Comparison of ENCODE assay signal across 17 cellular contexts in the genomic region with DNA sequence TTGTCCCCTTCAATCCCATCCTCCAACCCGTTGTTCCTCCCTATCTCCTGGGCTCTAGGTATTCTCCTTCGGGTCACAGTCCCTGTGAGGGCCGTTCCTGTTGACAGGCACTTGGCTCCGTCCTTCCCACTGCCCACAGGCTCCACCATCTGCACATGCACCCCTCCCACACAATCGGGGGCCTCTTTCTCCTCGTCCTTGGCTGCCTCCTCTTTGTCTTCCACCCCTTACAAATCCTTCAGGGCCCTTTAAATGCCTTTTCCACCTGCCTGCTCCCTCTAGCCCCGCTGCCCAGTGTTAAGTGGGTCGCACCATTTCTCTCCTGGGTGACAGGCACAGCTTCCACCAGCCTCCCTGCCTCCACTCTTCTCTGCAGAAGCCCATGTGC. TPM values are rescaled to one million over a fixed set of nuclear protein-coding genes. Genes with fewer than 3 reads are reported as not detected.
DNase-seq lines count a peak whose midpoint lies in the region; ATAC-seq and TF ChIP-seq lines count a peak whose summit lies in the region.
"Had no signal": no experiment of that assay in that cellular context is flagged by ENCODE, and none has a peak within 500 bp of the region (broad histone marks: within the 10 kb centered on the region; RNA-seq: fewer than 3 reads in every experiment).

No MANE protein-coding gene starts in this region.

- peaks cover 0 to 2% (median 0%) of the 10 kb centered on the region in 3 donors for H3K36me3 Mint-ChIP-seq in CD8-positive, alpha-beta memory T cell
- H3K36me3 Mint-ChIP-seq in mesothelial cell of epicardium, result no peaks in the 10 kb centered on the region

- H3K4me1 Mint-ChIP-seq in CD8-positive, alpha-beta memory T cell, result peaks cover 35 to 51% (median 44%) of the 10 kb centered on the region in 3 donors
- peaks cover 25% of the 10 kb centered on the region for H3K4me1 Mint-ChIP-seq in mesothelial cell of epicardium

- peak overlapping the region in 5 of 8 donors; percentile 8 to 96 (median 64) for H3K27ac Mint-ChIP-seq in CD8-positive, alpha-beta memory T cell
- peak overlapping the region; percentile 56 for H3K27ac Mint-ChIP-seq in mesothelial cell of epicardium

- no peaks in the 10 kb centered on the region for H3K36me3 ChIP-seq in CD8-positive, alpha-beta memory T cell (ENCODE audit: insufficient read depth, low read length)
- no peaks in the 10 kb centered on the region for H3K36me3 ChIP-seq in RWPE2 (ENCODE audit: low read depth)
- H3K36me3 ChIP-seq: upper lobe of right lung had no signal

- no peak overlapping the region for H3K4me3 ChIP-seq in CD8-positive, alpha-beta memory T cell (ENCODE audit: low read length)
- no peak overlapping the region for H3K4me3 ChIP-seq in RWPE2 (ENCODE audit: severe bottlenecking)
- H3K4me3 ChIP-seq: upper lobe of right lung had no signal

- peak; percentile 58 for DNase-seq in NCI-H1092 treated with DMSO at 0.1 percent for 48 hours (lab: John Stamatoyannopoulos, UW)
- DNase-seq in NCI-H1092 (lab: John Stamatoyannopoulos, UW), result no peak
- no peak for DNase-seq in CD8-positive, alpha-beta memory T cell
- no peak for DNase-seq in RWPE2 (ENCODE audit: low spot score)
- DNase-seq in mesothelial cell of epicardium (ENCODE audit: low spot score in 2 of 2, unreplicated experiment in 2 of 2), result no peak
- no peak for DNase-seq in AG20443 (ENCODE audit: low spot score)
- DNase-seq: activated CD4-positive, CD25-positive, alpha-beta regulatory T cell treated with anti-CD3 and anti-CD28 coated beads, Interleukin-2, amount 50 U/mL, for 72 hours; GM23248; NCI-H1105; NCI-H526 treated with DMSO at 0.1 percent for 48 hours; SHP77 treated with DMSO at 0.1 percent for 48 hours; stimulated activated CD4-positive, alpha-beta T cell treated with anti-CD3 and anti-CD28 coated beads, Interleukin-15, amount 100 ng/mL, for 24 hours; upper lobe of right lung had no signal

- H3K27me3 ChIP-seq in CD8-positive, alpha-beta memory T cell (ENCODE audit: insufficient read depth, low read length, poor library complexity, severe bottlenecking), result no peaks in the 10 kb centered on the region
- no peaks in the 10 kb centered on the region for H3K27me3 ChIP-seq in RWPE2 (ENCODE audit: insufficient read depth, poor library complexity, severe bottlenecking)
- H3K27me3 ChIP-seq: upper lobe of right lung had no signal

- H3K9me3 Mint-ChIP-seq in CD8-positive, alpha-beta memory T cell, result peaks cover 0 to 1% (median 0%) of the 10 kb centered on the region in 5 donors
- H3K9me3 Mint-ChIP-seq in mesothelial cell of epicardium, result peaks cover 22% of the 10 kb centered on the region

- H3K4me3 Mint-ChIP-seq in CD8-positive, alpha-beta memory T cell, result peak overlapping the region in 2 of 7 donors; percentile 37 to 73
- peak overlapping the region; percentile 15 for H3K4me3 Mint-ChIP-seq in mesothelial cell of epicardium

- ATAC-seq in RWPE2 (ENCODE audit: low read depth) (no peak), GM18909 (IDR thresholded peaks at IDR 0.05; ENCODE audit: poor library complexity, unreplicated experiment) (no peak), GM18505 (IDR thresholded peaks at IDR 0.05; ENCODE audit: unreplicated experiment) (no peak)

- H3K27ac ChIP-seq in CD8-positive, alpha-beta memory T cell (ENCODE audit: low read depth, low read length), result no peak overlapping the region
- peak overlapping the region; percentile 69 for H3K27ac ChIP-seq in RWPE2 (ENCODE audit: poor library complexity, severe bottlenecking)
- H3K27ac ChIP-seq: GM23248, upper lobe of right lung had no signal

- TF ChIP-seq CTCF in RWPE2 (IDR thresholded peaks at IDR 0.05; ENCODE audit: poor library complexity, severe bottlenecking) (no peak), mesothelial cell of epicardium (IDR thresholded peaks at IDR 0.05; ENCODE audit: unreplicated experiment) (no peak)

- CTCF ChIA-PET in CD8-positive, alpha-beta memory T cell (lab: Charles Lee), result interaction anchor here (1.7 kb wide), 1 partner anchor 45 kb away, joined by 8 read pairs; no protein-coding TSS in a partner anchor

- POLR2A ChIA-PET in CD8-positive, alpha-beta memory T cell (lab: Charles Lee), result no interaction called here

- H3K4me1 ChIP-seq in CD8-positive, alpha-beta memory T cell (ENCODE audit: insufficient read depth, low read length), result peaks cover 35% of the 10 kb centered on the region
- peaks cover 15% of the 10 kb centered on the region for H3K4me1 ChIP-seq in RWPE2 (ENCODE audit: insufficient read depth, poor library complexity, severe bottlenecking)

- TF ChIP-seq POLR2A in GM18505 (IDR thresholded peaks at IDR 0.05; ENCODE audit: borderline replicate concordance, extremely low read depth, insufficient read depth, insufficient read length), result no peak

- H3K9me3 ChIP-seq in CD8-positive, alpha-beta memory T cell (ENCODE audit: low read length), result no peaks in the 10 kb centered on the region
- no peaks in the 10 kb centered on the region for H3K9me3 ChIP-seq in RWPE2 (ENCODE audit: severe bottlenecking)
- H3K9me3 ChIP-seq: upper lobe of right lung had no signal

- H3K27me3 Mint-ChIP-seq in CD8-positive, alpha-beta memory T cell, result peaks cover 0 to 4% of the 10 kb centered on the region in 2 donors
- no peaks in the 10 kb centered on the region for H3K27me3 Mint-ChIP-seq in mesothelial cell of epicardium (ENCODE audit: low read depth)

RNA-seq across cellular contexts. Expression of a gene that starts 2.7 kb away (rescaled TPM):
- not detected for total RNA-seq in CD8-positive, alpha-beta memory T cell
- not detected for polyA plus RNA-seq in CD8-positive, alpha-beta memory T cell
- not detected in 3 replicates for total RNA-seq in mesothelial cell of epicardium
- total RNA-seq: A673, chondrocyte, GM23248 had no signal
- polyA plus RNA-seq: GM23248 had no signal

RNA-seq across cellular contexts. Expression of a gene that starts 15.8 kb away (rescaled TPM):
- total RNA-seq in CD8-positive, alpha-beta memory T cell, result under 1 TPM; 0.62 to 0.79 TPM
- 0.38 TPM for polyA plus RNA-seq in CD8-positive, alpha-beta memory T cell
- total RNA-seq in mesothelial cell of epicardium, result 1.4 to 2.1 TPM (median 2.1 TPM) in 3 replicates

RNA-seq across cellular contexts. Expression of a gene that starts 24.3 kb away (rescaled TPM):
- total RNA-seq in CD8-positive, alpha-beta memory T cell, result 100 to 1,000 TPM; 124 to 133 TPM
- 116 TPM for polyA plus RNA-seq in CD8-positive, alpha-beta memory T cell
- 52.2 to 64.4 TPM (median 62.8 TPM) in 3 replicates for total RNA-seq in mesothelial cell of epicardium

RNA-seq across cellular contexts. Expression of a gene that starts 33.1 kb away (rescaled TPM):
- total RNA-seq in CD8-positive, alpha-beta memory T cell, result 100 to 1,000 TPM; 160 to 162 TPM
- 105 TPM for polyA plus RNA-seq in CD8-positive, alpha-beta memory T cell
- total RNA-seq in mesothelial cell of epicardium, result 76.8 to 82.0 TPM (median 79.3 TPM) in 3 replicates

RNA-seq across cellular contexts. Expression of a gene that starts 42.7 kb away (rescaled TPM):
- total RNA-seq in CD8-positive, alpha-beta memory T cell, result 1 to 10 TPM; 3.5 to 4.6 TPM
- polyA plus RNA-seq in CD8-positive, alpha-beta memory T cell, result not detected
- total RNA-seq in mesothelial cell of epicardium, result 7.2 to 8.5 TPM (median 7.2 TPM) in 3 replicates
- polyA plus RNA-seq: GM23248 had no signal
